In genomic region chr9:92892317-92892716, GRCh38 we compare ENCODE assay signal across 1 cellular context.
TF ChIP-seq lines count a peak whose summit lies in the region.

No MANE protein-coding gene starts in this region.

TF ChIP-seq in HepG2, 621 proteins besides CTCF, POLR2A, EP300 and RAD21:
- 0 out of 2 replicates have a peak, but pooled peaks have one; percentile 12 for TF ChIP-seq ARID5B (CRISPR knock-in tag; IDR thresholded peaks at IDR 0.05)
- TF ChIP-seq GATAD2A (CRISPR knock-in tag; IDR thresholded peaks at IDR 0.05): 0 out of 2 replicates have a peak, but pooled peaks have one; percentile 32
- TF ChIP-seq HNF4A (CRISPR knock-in tag; IDR thresholded peaks at IDR 0.05): peak; percentile 65
TF ChIP-seq in HepG2: peak in this region for 3; not testable (repeated sequence) for 618.
